Comparison of ENCODE assay signal across 8 cellular contexts in genomic region chr4:177047070-177047850, GRCh38.
DNase-seq lines count a peak whose midpoint lies in the region; ATAC-seq and TF ChIP-seq lines count a peak whose summit lies in the region.

No MANE protein-coding gene starts in this region.

- POLR2A ChIA-PET in T-cell (lab: Charles Lee): no interaction called here

- no peak overlapping the region for H3K27ac ChIP-seq in body of pancreas

- H3K27ac Mint-ChIP-seq in T-cell: no peak overlapping the region

- TF ChIP-seq POLR2A in body of pancreas (IDR thresholded peaks at IDR 0.05): no peak

- peak; percentile 43 to 74 (median 65) for ATAC-seq in T-cell (replicated peaks in 1 of 4)
- peak; percentile 83 for ATAC-seq in body of pancreas

- H3K27me3 ChIP-seq in body of pancreas: no peaks in the 10 kb centered on the region

- no peaks in the 10 kb centered on the region for H3K4me1 ChIP-seq in body of pancreas

- TF ChIP-seq CTCF in body of pancreas (IDR thresholded peaks at IDR 0.05): peak; percentile 56 to 89 (median 63)

- CTCF ChIA-PET in T-cell (lab: Charles Lee): interaction anchor here (0.5 to 1.1 kb wide), 13 partner anchors 9 to 1115 kb away, joined by 3 to 10 read pairs (median 3); no protein-coding TSS in a partner anchor

- H3K36me3 ChIP-seq in body of pancreas (replicated peaks in 1 of 2; ENCODE audit: insufficient read depth in 1 of 2, low read depth in 2 of 2): no peaks in the 10 kb centered on the region

- peak; percentile 16 to 19 for DNase-seq in SHP77 (lab: John Stamatoyannopoulos, UW)
- no peak for DNase-seq in SHP77 treated with DMSO at 0.1 percent for 48 hours (lab: John Stamatoyannopoulos, UW)
- peak; percentile 58 for DNase-seq in HCEC 1CT
- DNase-seq in LoVo (ENCODE audit: low spot score): peak; percentile 69
- DNase-seq in T-cell: peak in 27 of 34 experiments; percentile 1 to 40 (median 16)
- DNase-seq in body of pancreas: peak; percentile 30 to 59 (median 50)
- DNase-seq in islet precursor cell: peak; percentile 69
- DNase-seq in stimulated activated CD4-positive, alpha-beta T cell treated with anti-CD3 and anti-CD28 coated beads, Interleukin-1b, Interleukin-23, amount 100 ng/mL, for 48 hours: peak; percentile 48

- H3K4me3 ChIP-seq in body of pancreas: no peak overlapping the region

- no peaks in the 10 kb centered on the region for H3K9me3 Mint-ChIP-seq in T-cell

- H3K36me3 Mint-ChIP-seq in T-cell: no peaks in the 10 kb centered on the region

- H3K27me3 Mint-ChIP-seq in T-cell: peaks cover 4% of the 10 kb centered on the region in 2 donors

- no peaks in the 10 kb centered on the region for H3K4me1 Mint-ChIP-seq in T-cell

- H3K9me3 ChIP-seq in body of pancreas: no peaks in the 10 kb centered on the region

- intact Hi-C loops in body of pancreas (cut with DNase I): no loop called here

- 27 to 29% methylated on average over 11 of the region's 11 CpGs for WGBS in body of pancreas, 2 donors

- no peak overlapping the region for H3K4me3 Mint-ChIP-seq in T-cell
